Comparison of ENCODE assay signal across 6 cellular contexts in the genomic region with DNA sequence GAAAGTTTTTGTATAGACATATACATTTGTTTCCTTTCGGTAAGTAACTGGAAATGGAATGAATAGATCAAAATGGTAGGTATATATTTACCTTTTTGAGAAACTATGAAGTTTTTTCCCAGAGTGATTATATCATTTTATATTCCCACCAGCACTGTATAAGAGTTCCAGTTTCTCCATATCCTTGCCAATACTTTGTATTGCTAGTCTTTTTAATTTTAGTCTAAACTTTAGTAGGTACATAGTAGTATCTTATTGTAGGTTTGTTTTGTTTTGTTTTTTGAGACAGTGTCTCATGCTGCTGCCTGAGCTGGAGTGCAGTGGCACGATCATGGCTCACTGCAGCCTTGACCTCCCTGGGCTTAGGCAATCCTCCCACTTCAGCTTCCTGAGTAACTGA.
"Had no signal": no experiment of that assay in that cellular context is flagged by ENCODE, and none has a peak within 500 bp of the region (broad histone marks: within the 10 kb centered on the region; RNA-seq: fewer than 3 reads in every experiment).

No MANE protein-coding gene starts in this region.

- ATAC-seq: GM12878 had no signal

- FAIRE-seq: G401.6, GM12878, GM12891, GM12892 had no signal

- H3K4me3 ChIP-seq: GM12878 had no signal

- DNase-seq: GDM1, GF-D8 had no signal
